Comparison of ENCODE assay signal across 8 cellular contexts in the genomic region with DNA sequence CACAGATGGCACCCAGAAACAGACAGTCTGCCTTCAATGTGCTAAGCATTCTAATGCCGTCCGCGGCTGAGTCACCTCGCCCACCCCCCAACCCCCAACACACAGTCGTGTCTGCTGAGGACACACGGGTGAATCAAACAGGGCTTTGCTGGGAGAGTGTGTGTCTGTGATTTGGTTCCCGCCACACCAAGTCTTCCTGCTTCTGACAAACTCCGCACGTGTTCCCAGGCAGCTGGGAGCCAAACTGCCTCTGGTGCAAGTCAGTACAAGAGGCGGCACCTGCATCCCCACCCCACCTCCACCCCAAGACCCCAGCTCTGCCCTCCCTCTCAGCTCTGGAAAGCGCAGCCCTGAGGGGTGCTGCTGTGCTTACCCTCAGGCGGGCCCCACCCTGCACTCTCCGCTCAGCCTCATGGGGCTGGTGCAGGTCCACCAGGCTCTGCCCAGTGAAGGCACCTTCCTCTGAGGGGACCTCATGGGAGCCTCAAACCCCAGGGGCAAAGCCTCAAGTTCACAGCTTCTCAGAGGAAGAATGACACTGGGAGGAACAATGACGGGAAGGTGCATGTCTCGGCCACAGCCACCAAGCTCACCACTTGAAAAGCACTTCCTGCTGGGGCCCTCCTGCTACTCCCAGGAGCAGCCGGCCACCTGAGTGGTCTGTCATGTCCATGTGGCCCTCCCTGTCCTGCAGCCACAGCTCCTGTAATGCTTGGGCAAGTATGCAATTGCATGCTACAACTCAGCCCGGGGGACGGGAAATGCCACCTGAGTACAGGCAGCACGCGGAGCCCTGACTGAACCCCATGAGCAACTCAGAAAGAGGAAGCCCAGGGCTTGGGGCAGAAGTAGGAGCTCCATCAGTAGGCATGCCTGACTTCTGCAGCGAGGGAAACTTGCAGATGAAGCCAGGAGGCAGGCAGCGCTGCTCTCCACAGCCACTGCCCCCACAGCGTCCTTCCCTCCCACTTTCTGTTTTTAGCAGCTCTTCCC. TPM values are rescaled to one million over a fixed set of nuclear protein-coding genes. Genes with fewer than 3 reads are reported as not detected.
DNase-seq lines count a peak whose midpoint lies in the region; ATAC-seq, FAIRE-seq and TF ChIP-seq lines count a peak whose summit lies in the region.

No MANE protein-coding gene starts in this region.

- ATAC-seq in HG02571 (IDR thresholded peaks at IDR 0.05; ENCODE audit: unreplicated experiment) (no peak), GM18517 (IDR thresholded peaks at IDR 0.05; ENCODE audit: unreplicated experiment) (no peak)

- no peaks in the 10 kb centered on the region for H3K27me3 ChIP-seq in SU-DHL-6 (ENCODE audit: low read length)
- no peaks in the 10 kb centered on the region for H3K27me3 ChIP-seq in adipocyte (replicated peaks; ENCODE audit: control insufficient read depth, insufficient read depth, low read length)

- H4K20me1 ChIP-seq in SU-DHL-6 (ENCODE audit: low read depth, low read length): no peaks in the 10 kb centered on the region

- TF ChIP-seq CTCF in SU-DHL-6 (IDR thresholded peaks at IDR 0.05; ENCODE audit: insufficient read depth, low read length, poor library complexity, severe bottlenecking) (no peak), kidney (IDR thresholded peaks at IDR 0.05; ENCODE audit: borderline replicate concordance, extremely low read depth, insufficient read depth) (no peak)

- H3K36me3 ChIP-seq in SU-DHL-6 (ENCODE audit: low read length) (no peaks in the 10 kb centered on the region), adipocyte (ENCODE audit: control insufficient read depth, insufficient read depth, low read length, severe bottlenecking) (no peaks in the 10 kb centered on the region), kidney (ENCODE audit: control insufficient read depth in 1 of 2, insufficient read depth in 2 of 2, low read length in 2 of 2) (no peaks in the 10 kb centered on the region)

- DNase-seq in GM19239 (ENCODE audit: insufficient read length, low spot score) (no peak), adipocyte (ENCODE audit: low read depth) (peak; percentile 38), kidney (peak; percentile 81), NCI-H1092 treated with DMSO at 0.1 percent for 48 hours (lab: John Stamatoyannopoulos, UW) (no peak)
- DNase-seq in stimulated activated naive CD4-positive, alpha-beta T cell treated with Interleukin-2 at 50 U/mL for 16 hours (lab: John Stamatoyannopoulos, UW): peak; percentile 63

- H3K4me2 ChIP-seq in SU-DHL-6 (ENCODE audit: low read depth, low read length, poor library complexity, severe bottlenecking): peak overlapping the region; percentile 91

- FAIRE-seq in GM19239 (lab: Jason Lieb, UNC): peak; percentile 96
- no peak for FAIRE-seq in kidney (lab: Jason Lieb, UNC)

- H3K27ac ChIP-seq in SU-DHL-6 (ENCODE audit: low read depth, low read length): peak overlapping the region; percentile 98
- H3K27ac ChIP-seq in kidney (ENCODE audit: low read depth in 2 of 2, low read length in 2 of 2): no peak overlapping the region

- H3K9me2 ChIP-seq in SU-DHL-6 (replicated peaks; ENCODE audit: insufficient read depth, low read length): no peaks in the 10 kb centered on the region

- H3K79me2 ChIP-seq in SU-DHL-6 (ENCODE audit: insufficient read depth, low read length): peaks cover 71% of the 10 kb centered on the region

- H3K9ac ChIP-seq in SU-DHL-6 (ENCODE audit: low read length) (peak overlapping the region; percentile 79), adipocyte (ENCODE audit: low read length) (no peak overlapping the region), kidney (ENCODE audit: low read length in 2 of 2) (no peak overlapping the region)

- H3F3A ChIP-seq in SU-DHL-6 (ENCODE audit: insufficient read depth): peaks cover 72% of the 10 kb centered on the region

- no peaks in the 10 kb centered on the region for H3K9me3 ChIP-seq in SU-DHL-6 (ENCODE audit: insufficient read depth, low read length)
- no peaks in the 10 kb centered on the region for H3K9me3 ChIP-seq in adipocyte (ENCODE audit: control insufficient read depth, low read length)
- no peaks in the 10 kb centered on the region for H3K9me3 ChIP-seq in kidney (ENCODE audit: control insufficient read depth in 1 of 2, low read length in 2 of 2)

- H2AFZ ChIP-seq in SU-DHL-6 (ENCODE audit: low read depth, low read length, severe bottlenecking): no peak overlapping the region

- intact Hi-C loops in kidney (cut with DNase I): no loop called here

- peaks cover 65% of the 10 kb centered on the region for H3K4me1 ChIP-seq in adipocyte (ENCODE audit: control insufficient read depth, insufficient read depth, low read length)
- peaks cover 31 to 69% of the 10 kb centered on the region in 2 donors for H3K4me1 ChIP-seq in kidney (ENCODE audit: control insufficient read depth in 1 of 2, insufficient read depth in 1 of 2, low read depth in 1 of 2, low read length in 2 of 2)

- peak overlapping the region; percentile 56 for H3K4me3 ChIP-seq in SU-DHL-6 (ENCODE audit: insufficient read depth, low read length, poor library complexity, severe bottlenecking)
- H3K4me3 ChIP-seq in adipocyte (ENCODE audit: low read length): no peak overlapping the region
- H3K4me3 ChIP-seq in kidney (ENCODE audit: low read length in 2 of 2): no peak overlapping the region

RNA-seq across cellular contexts. Expression of a gene that starts 15.1 kb away (rescaled TPM):
- total RNA-seq in kidney: 47.1 TPM
- polyA plus RNA-seq in kidney (ENCODE audit: insufficient read depth, low read depth, low replicate concordance): 19.8 TPM

RNA-seq across cellular contexts. Expression of a gene that starts 40.7 kb away (rescaled TPM):
- total RNA-seq in kidney: 11.8 TPM
- polyA plus RNA-seq in kidney (ENCODE audit: insufficient read depth, low read depth, low replicate concordance): 3.6 TPM

RNA-seq across cellular contexts. Expression of a gene that starts 45.1 kb away (rescaled TPM):
- 37.2 TPM for total RNA-seq in kidney
- polyA plus RNA-seq in kidney (ENCODE audit: insufficient read depth, low read depth, low replicate concordance): 14.6 TPM

Comparison
In these comparisons a context has a peak if more than half of its experiments do, and no peak if none do; other contexts are left out.
1. DNase-seq: peak in adipocyte (single experiment), kidney (single experiment) and stimulated activated naive CD4-positive, alpha-beta T cell treated with Interleukin-2 at 50 U/mL for 16 hours (single experiment); none in GM19239 (single experiment) and NCI-H1092 treated with DMSO at 0.1 percent for 48 hours (single experiment).